Comparison of ENCODE assay signal across 8 cellular contexts in the genomic region with DNA sequence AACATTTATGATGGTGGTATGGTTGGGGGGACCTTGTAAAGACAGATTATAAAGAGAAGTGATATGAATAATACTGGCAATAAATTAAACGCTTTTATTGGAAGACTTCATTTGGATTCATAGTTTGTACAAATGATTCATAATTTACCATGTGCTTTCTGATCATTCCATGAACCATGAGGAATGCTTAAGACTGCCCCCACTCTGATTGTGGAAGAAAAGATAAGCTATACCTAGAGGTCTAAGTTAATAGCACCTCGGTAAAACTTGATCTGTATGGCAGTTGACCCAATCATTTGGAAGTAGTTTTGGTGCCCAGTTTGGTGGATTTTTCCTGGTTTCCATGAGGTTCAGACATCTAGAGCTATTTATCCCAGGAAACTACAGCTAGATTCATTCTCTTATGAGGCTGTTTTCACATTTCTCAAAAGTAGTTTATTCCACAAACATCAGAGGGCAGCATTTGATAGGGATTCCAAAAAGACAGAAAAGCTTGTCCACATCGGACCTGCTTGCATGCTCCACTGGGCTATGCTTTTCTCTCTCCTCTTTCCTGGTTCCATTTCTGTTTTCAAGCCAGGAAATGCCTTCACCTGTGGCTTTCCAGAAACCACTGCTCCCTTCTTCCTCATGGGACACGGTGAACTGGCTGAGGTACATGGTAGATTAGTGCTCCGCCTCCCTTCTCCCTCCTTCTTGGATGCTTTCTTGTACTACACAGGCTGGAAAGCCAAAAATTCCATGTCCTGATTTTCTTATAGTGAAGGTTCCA. TPM values are rescaled to one million over a fixed set of nuclear protein-coding genes. Genes with fewer than 3 reads are reported as not detected.
DNase-seq lines count a peak whose midpoint lies in the region; TF ChIP-seq lines count a peak whose summit lies in the region.

No MANE protein-coding gene starts in this region.

- DNase-seq in COLO829 (ENCODE audit: low spot score) (peak; percentile 24), LoVo (ENCODE audit: low spot score) (peak; percentile 14), mammary epithelial cell (peak; percentile 64), medulla oblongata (ENCODE audit: extremely low spot score) (peak; percentile 56), GM10248 (ENCODE audit: extremely low spot score) (no peak), coronary artery (ENCODE audit: low spot score) (no peak), islet precursor cell (no peak)
- DNase-seq in activated T-helper 1 cell treated with anti-CD3 and anti-CD28 coated beads, Interleukin-12 subunit alpha, Interleukin-12 subunit beta, Interleukin-2, Interleukin-4 antibody, amounts not matched to agents 30 ng/mL and 10 ng/mL and 1 ng/mL, durations not matched to agents 14 hours and 24 hours and 36 hours (ENCODE audit: low spot score), result no peak

- intact Hi-C loops in mammary epithelial cell (cut with micrococcal nuclease), result loop anchor here (1.0 to 5.0 kb wide), 9 partner anchors 70 to 818 kb away; a partner anchor contains a TSS
- intact Hi-C loops in activated T-helper 1 cell treated with anti-CD3 and anti-CD28 coated beads, Interleukin-12 subunit alpha, Interleukin-12 subunit beta, Interleukin-2, Interleukin-4 antibody, amounts not matched to agents 30 ng/mL and 10 ng/mL and 1 ng/mL, durations not matched to agents 14 hours and 24 hours and 36 hours (cut with micrococcal nuclease), result no loop called here

- POLR2A ChIA-PET in GM10248 (lab: Yijun Ruan, JAX), result no interaction called here

- no peaks in the 10 kb centered on the region for H3K36me3 Mint-ChIP-seq in activated T-helper 1 cell treated with anti-CD3 and anti-CD28 coated beads, Interleukin-12 subunit alpha, Interleukin-12 subunit beta, Interleukin-2, Interleukin-4 antibody, amounts not matched to agents 30 ng/mL and 10 ng/mL and 1 ng/mL, durations not matched to agents 14 hours and 24 hours and 36 hours (ENCODE audit: low read depth)

- H4K20me1 ChIP-seq in mammary epithelial cell (ENCODE audit: insufficient read depth, low read length), result no peaks in the 10 kb centered on the region

- no peak overlapping the region for H3K4me3 Mint-ChIP-seq in activated T-helper 1 cell treated with anti-CD3 and anti-CD28 coated beads, Interleukin-12 subunit alpha, Interleukin-12 subunit beta, Interleukin-2, Interleukin-4 antibody, amounts not matched to agents 30 ng/mL and 10 ng/mL and 1 ng/mL, durations not matched to agents 14 hours and 24 hours and 36 hours

- H3K27ac Mint-ChIP-seq in activated T-helper 1 cell treated with anti-CD3 and anti-CD28 coated beads, Interleukin-12 subunit alpha, Interleukin-12 subunit beta, Interleukin-2, Interleukin-4 antibody, amounts not matched to agents 30 ng/mL and 10 ng/mL and 1 ng/mL, durations not matched to agents 14 hours and 24 hours and 36 hours, result no peak overlapping the region

- no peak overlapping the region for H3K4me3 ChIP-seq in mammary epithelial cell (replicated peaks in 1 of 3; ENCODE audit: insufficient read depth in 1 of 3, low read depth in 2 of 3, low read length in 3 of 3)
- H3K4me3 ChIP-seq in coronary artery, result no peak overlapping the region

- 35% methylated on average over 5 of the region's 5 CpGs for WGBS in mammary epithelial cell (ENCODE audit: low coverage, missing lambda C conversion rate)

- in situ Hi-C loops in mammary epithelial cell (cut with MboI; ENCODE audit: low sequenced_read_pairs in 2 of 2), result loop anchor here in 1 of 2 donors (10.0 to 25.0 kb wide), 3 partner anchors 100 to 548 kb away; a partner anchor contains a TSS

- no peak overlapping the region for H3K9ac ChIP-seq in mammary epithelial cell (ENCODE audit: insufficient read depth, low read length)

- H2AFZ ChIP-seq in mammary epithelial cell (ENCODE audit: low read depth, low read length), result peak overlapping the region; percentile 57

- no TSS peak for BruUV-seq in mammary epithelial cell (replicated peaks; lab: Mats Ljungman, UMichigan)

- H3K27me3 ChIP-seq in mammary epithelial cell (ENCODE audit: insufficient read depth, low read length), result no peaks in the 10 kb centered on the region

- H3K27me3 Mint-ChIP-seq in activated T-helper 1 cell treated with anti-CD3 and anti-CD28 coated beads, Interleukin-12 subunit alpha, Interleukin-12 subunit beta, Interleukin-2, Interleukin-4 antibody, amounts not matched to agents 30 ng/mL and 10 ng/mL and 1 ng/mL, durations not matched to agents 14 hours and 24 hours and 36 hours (ENCODE audit: insufficient read depth), result peaks cover 2% of the 10 kb centered on the region

- no peaks in the 10 kb centered on the region for H3K9me3 ChIP-seq in mammary epithelial cell (replicated peaks; ENCODE audit: insufficient read depth, low read length)

- H3K27ac ChIP-seq in mammary epithelial cell (ENCODE audit: insufficient read depth, low read depth, low read length) (no peak overlapping the region), coronary artery (no peak overlapping the region)

- no peaks in the 10 kb centered on the region for H3K79me2 ChIP-seq in mammary epithelial cell (ENCODE audit: insufficient read depth, low read length)

- H3K36me3 ChIP-seq in mammary epithelial cell (ENCODE audit: insufficient read depth, low read length), result no peaks in the 10 kb centered on the region

- peak overlapping the region; percentile 6 for H3K4me2 ChIP-seq in mammary epithelial cell (ENCODE audit: insufficient read depth, low read depth, low read length)

- no peaks in the 10 kb centered on the region for H3K4me1 Mint-ChIP-seq in activated T-helper 1 cell treated with anti-CD3 and anti-CD28 coated beads, Interleukin-12 subunit alpha, Interleukin-12 subunit beta, Interleukin-2, Interleukin-4 antibody, amounts not matched to agents 30 ng/mL and 10 ng/mL and 1 ng/mL, durations not matched to agents 14 hours and 24 hours and 36 hours (ENCODE audit: low read depth)

- no peaks in the 10 kb centered on the region for H3K9me3 Mint-ChIP-seq in activated T-helper 1 cell treated with anti-CD3 and anti-CD28 coated beads, Interleukin-12 subunit alpha, Interleukin-12 subunit beta, Interleukin-2, Interleukin-4 antibody, amounts not matched to agents 30 ng/mL and 10 ng/mL and 1 ng/mL, durations not matched to agents 14 hours and 24 hours and 36 hours

- dilution Hi-C loops in mammary epithelial cell (cut with HindIII; ENCODE audit: low sequenced_read_pairs), result no loop called here

- CTCF ChIA-PET in mammary epithelial cell (lab: Charles Lee; ENCODE audit: low non-redundant PET), result interaction anchor here (0.5 to 0.8 kb wide), 7 partner anchors 21 to 867 kb away, joined by 3 to 11 read pairs (median 4); no protein-coding TSS in a partner anchor
- CTCF ChIA-PET in GM10248 (lab: Yijun Ruan, JAX), result interaction anchor here (0.7 to 2.2 kb wide), 5 partner anchors 11 to 119 kb away, joined by 3 to 7 read pairs (median 4); no protein-coding TSS in a partner anchor

- H3K4me1 ChIP-seq in mammary epithelial cell (ENCODE audit: insufficient read depth, low read length), result peaks cover 10% of the 10 kb centered on the region

- TF ChIP-seq CTCF in mammary epithelial cell (conservative IDR thresholded peaks at IDR 0.05 in 1 of 2, IDR thresholded peaks at IDR 0.05 in 1 of 2; ENCODE audit: extremely low read depth in 1 of 2, insufficient read depth in 1 of 2, low read depth in 1 of 2, low read length in 2 of 2), result peak; percentile 35 to 62
- TF ChIP-seq CTCF in GM10248 (IDR thresholded peaks at IDR 0.05; ENCODE audit: control extremely low read depth, extremely low read depth, low read depth, missing control alignments), result no peak
- no peak for TF ChIP-seq CTCF in coronary artery (IDR thresholded peaks at IDR 0.05)

RNA-seq across cellular contexts. Expression of a gene that starts 29.2 kb away (rescaled TPM):
- total RNA-seq in mammary epithelial cell, result 10 to 100 TPM; 26.2 to 46.3 TPM
- polyA plus RNA-seq in mammary epithelial cell, result 23.6 TPM
- polyA minus RNA-seq in mammary epithelial cell, result 41.6 TPM
- 99.9 and 106 TPM in 2 replicates for total RNA-seq in activated T-helper 1 cell treated with anti-CD3 and anti-CD28 coated beads, Interleukin-12 subunit alpha, Interleukin-12 subunit beta, Interleukin-2, Interleukin-4 antibody, amounts not matched to agents 30 ng/mL and 10 ng/mL and 1 ng/mL, durations not matched to agents 14 hours and 24 hours and 36 hours

Comparison
In these comparisons a context has a peak if more than half of its experiments do, and no peak if none do; other contexts are left out.
1. DNase-seq: peak in COLO829 (single experiment), LoVo (single experiment), mammary epithelial cell (single experiment) and medulla oblongata (single experiment); none in GM10248 (single experiment), coronary artery (single experiment), activated T-helper 1 cell treated with anti-CD3 and anti-CD28 coated beads, Interleukin-12 subunit alpha, Interleukin-12 subunit beta, Interleukin-2, Interleukin-4 antibody, amounts not matched to agents 30 ng/mL and 10 ng/mL and 1 ng/mL, durations not matched to agents 14 hours and 24 hours and 36 hours (single experiment) and islet precursor cell (single experiment).
2. CTCF ChIP-seq: peak in mammary epithelial cell (2 of 2); none in GM10248 (single experiment) and coronary artery (single experiment).